8 cellular contexts compared by ENCODE assay signal in the genomic region with DNA sequence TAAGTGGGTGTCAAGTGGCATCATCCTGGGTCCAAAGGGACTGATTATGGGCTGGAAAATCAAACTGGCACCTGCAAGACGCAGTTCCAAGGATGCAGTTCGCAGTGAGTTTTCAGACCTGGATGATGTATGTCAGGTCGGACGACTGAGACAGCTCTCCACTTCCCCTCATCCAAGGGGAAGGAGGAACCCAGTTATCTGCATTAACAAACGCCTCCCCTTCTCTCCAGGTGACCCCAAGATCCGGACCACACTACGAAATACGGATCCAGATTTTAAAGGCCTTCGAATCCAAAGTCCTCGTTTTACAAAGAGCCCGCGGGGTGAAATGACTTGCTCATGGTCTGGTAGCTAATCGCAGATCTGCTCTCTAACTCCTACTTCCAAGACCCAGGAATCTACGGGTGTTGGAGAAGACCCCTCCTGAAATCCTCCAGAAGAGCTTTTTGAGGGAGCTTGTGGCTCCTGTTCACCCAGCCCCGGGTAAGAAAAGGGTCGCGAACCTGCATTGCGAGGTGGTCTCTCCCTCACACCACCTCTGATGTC. TPM values are rescaled to one million over a fixed set of nuclear protein-coding genes. Genes with fewer than 3 reads are reported as not detected.
DNase-seq lines count a peak whose midpoint lies in the region; ATAC-seq and TF ChIP-seq lines count a peak whose summit lies in the region.

No MANE protein-coding gene starts in this region.

- H3K27ac ChIP-seq in esophagus muscularis mucosa (replicated peaks in 1 of 4) (peak overlapping the region; percentile 91 to 97 (median 95)), trophoblast cell (ENCODE audit: low read depth, low read length) (no peak overlapping the region)

- H3K4me1 ChIP-seq in esophagus muscularis mucosa (peaks cover 18 to 26% (median 21%) of the 10 kb centered on the region in 4 donors), trophoblast cell (ENCODE audit: control insufficient read depth in 1 of 2, insufficient read depth in 2 of 2, low read length in 2 of 2) (peaks cover 7 to 9% of the 10 kb centered on the region in 2 experiments)

- H3K9me3 ChIP-seq in esophagus muscularis mucosa (no peaks in the 10 kb centered on the region), trophoblast cell (ENCODE audit: insufficient read depth, low read depth, low read length) (no peaks in the 10 kb centered on the region)

- TF ChIP-seq CTCF in esophagus muscularis mucosa (IDR thresholded peaks at IDR 0.05): no peak

- H2BK120ac ChIP-seq in trophoblast cell (ENCODE audit: insufficient read depth, low read length, poor library complexity): no peak overlapping the region

- peaks cover 4% of the 10 kb centered on the region for H3K79me1 ChIP-seq in trophoblast cell (ENCODE audit: low read length)

- H3K9ac ChIP-seq in trophoblast cell (ENCODE audit: low read length): no peak overlapping the region

- intact Hi-C loops in esophagus muscularis mucosa (cut with DNase I): loop anchor here (5.0 to 10.0 kb wide), 3 partner anchors 70 to 142 kb away; no protein-coding TSS in a partner anchor

- H3K36me3 ChIP-seq in esophagus muscularis mucosa (no peaks in the 10 kb centered on the region), trophoblast cell (ENCODE audit: control insufficient read depth in 1 of 2, insufficient read depth in 2 of 2, low read length in 2 of 2) (no peaks in the 10 kb centered on the region)

- no peak overlapping the region for H2BK12ac ChIP-seq in trophoblast cell (ENCODE audit: low read length)

- H3K27me3 ChIP-seq in esophagus muscularis mucosa (no peaks in the 10 kb centered on the region), trophoblast cell (ENCODE audit: insufficient read depth, low read length) (no peaks in the 10 kb centered on the region)

- H3K4ac ChIP-seq in trophoblast cell (ENCODE audit: low read depth, low read length): no peak overlapping the region

- H4K8ac ChIP-seq in trophoblast cell (ENCODE audit: low read depth, low read length): peak overlapping the region; percentile 71

- H3K23ac ChIP-seq in trophoblast cell (ENCODE audit: low read length): no peak overlapping the region

- H3K4me3 ChIP-seq in esophagus muscularis mucosa (peak overlapping the region; percentile 80 to 99 (median 93)), trophoblast cell (ENCODE audit: low read depth, low read length) (peak overlapping the region; percentile 62)

- peak overlapping the region; percentile 19 for H2BK5ac ChIP-seq in trophoblast cell (ENCODE audit: low read depth, low read length, poor library complexity)

- no peak overlapping the region for H3K14ac ChIP-seq in trophoblast cell (ENCODE audit: low read length)

- H3K4me2 ChIP-seq in trophoblast cell (ENCODE audit: low read length): peak overlapping the region; percentile 88

- ATAC-seq in HG02642 (IDR thresholded peaks at IDR 0.05; ENCODE audit: poor library complexity, unreplicated experiment) (peak; percentile 1), GM21717 (IDR thresholded peaks at IDR 0.05; ENCODE audit: unreplicated experiment) (no peak)

- H3K79me2 ChIP-seq in trophoblast cell (ENCODE audit: control insufficient read depth, insufficient read depth, low read length, poor library complexity): no peaks in the 10 kb centered on the region

- H2AK5ac ChIP-seq in trophoblast cell (ENCODE audit: low read length): no peak overlapping the region

- 34% methylated on average over 12 of the region's 18 CpGs for WGBS in esophagus muscularis mucosa
- WGBS in trophoblast cell (ENCODE audit: extremely low coverage, insufficient coverage, insufficient read length): no CpG with 5 or more reads among the region's 18 CpGs

- DNase-seq in ELR (ENCODE audit: low read depth) (peak; percentile 41), RPMI7951 (ENCODE audit: low read depth) (peak; percentile 11), esophagus muscularis mucosa (ENCODE audit: extremely low spot score) (no peak), trophoblast cell (peak; percentile 18 to 60), GF-D8 (lab: John Stamatoyannopoulos, UW) (no peak), HuH-7 (ENCODE audit: low spot score) (no peak)

- peak overlapping the region; percentile 44 for H4K12ac ChIP-seq in trophoblast cell (ENCODE audit: low read depth, low read length)

- no peak for TF ChIP-seq EP300 in esophagus muscularis mucosa (IDR thresholded peaks at IDR 0.05)

- peak overlapping the region; percentile 75 for H2AFZ ChIP-seq in trophoblast cell (ENCODE audit: insufficient read depth, low read length, poor library complexity)

- no peak overlapping the region for H4K91ac ChIP-seq in trophoblast cell (ENCODE audit: low read depth, low read length)

- TF ChIP-seq POLR2A in esophagus muscularis mucosa (IDR thresholded peaks at IDR 0.05; ENCODE audit: low read depth): no peak

- H3K18ac ChIP-seq in trophoblast cell (ENCODE audit: low read length): no peak overlapping the region

RNA-seq across cellular contexts. Expression of gene SYNE2, which starts 0.5 kb away (rescaled TPM):
- 22.2 and 24.2 TPM in 2 replicates for total RNA-seq in RPMI7951 (2014; rRNA removed; shearing (Covaris generic))
- total RNA-seq in esophagus muscularis mucosa: 100 to 1,000 TPM in 2 of 4 donors, 10 to 100 TPM in 2; 92.4 to 165 (median 98.3) TPM
- polyA plus RNA-seq in trophoblast cell (2013): 25.0 TPM in 2 replicates

Comparison
In these comparisons a context has a peak if more than half of its experiments do, and no peak if none do; other contexts are left out.
1. DNase-seq: peak in ELR (single experiment), RPMI7951 (single experiment) and trophoblast cell (2 of 2); none in esophagus muscularis mucosa (single experiment), GF-D8 (single experiment) and HuH-7 (single experiment).